22 cellular contexts compared by ENCODE assay signal in the genomic region with DNA sequence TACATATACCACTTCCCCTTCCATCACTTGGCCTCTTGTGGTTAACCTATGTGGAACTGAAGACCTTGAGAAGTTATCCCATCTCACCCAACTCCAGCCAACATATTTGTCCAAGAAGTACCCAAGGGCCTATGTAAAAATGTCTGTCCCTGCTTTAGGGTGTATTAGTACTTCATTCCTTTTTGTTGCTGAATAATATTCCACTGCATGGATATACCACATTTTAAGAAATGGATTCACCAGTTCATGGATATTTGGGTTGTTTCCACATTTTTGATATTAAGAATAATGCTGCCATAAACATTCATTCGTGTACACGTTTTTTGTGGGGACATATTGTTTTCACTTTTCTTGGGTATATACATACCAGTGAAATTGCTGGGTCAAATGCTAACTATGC. TPM values are rescaled to one million over a fixed set of nuclear protein-coding genes. Genes with fewer than 3 reads are reported as not detected.
DNase-seq lines count a peak whose midpoint lies in the region; ATAC-seq, FAIRE-seq and TF ChIP-seq lines count a peak whose summit lies in the region.
"Had no signal": no experiment of that assay in that cellular context is flagged by ENCODE, and none has a peak within 500 bp of the region (broad histone marks: within the 10 kb centered on the region; RNA-seq: fewer than 3 reads in every experiment).

No MANE protein-coding gene starts in this region.

- BruUV-seq in A673 (replicated peaks; lab: Mats Ljungman, UMichigan) (TSS peak; percentile 6), K562 (replicated peaks; lab: Mats Ljungman, UMichigan) (no TSS peak)

- no peak overlapping the region for H3K4me3 ChIP-seq in A673 (ENCODE audit: low read depth, low read length, poor library complexity, severe bottlenecking)
- no peak overlapping the region for H3K4me3 ChIP-seq in K562
- no peak overlapping the region for H3K4me3 ChIP-seq in suprapubic skin
- H3K4me3 ChIP-seq: A549, MG63 had no signal

- H3K36me3 ChIP-seq in A673 (ENCODE audit: insufficient read depth, low read length, poor library complexity, severe bottlenecking) (peaks cover 36% of the 10 kb centered on the region), K562 (ENCODE audit: control insufficient read depth, insufficient read depth, low read length) (peaks cover 58% of the 10 kb centered on the region; the same call in 2 of the 3 replicates), suprapubic skin (peaks cover 66% of the 10 kb centered on the region)

- no peak for TF ChIP-seq RAD21 in K562 (CRISPR knock-in tag; conservative IDR thresholded peaks at IDR 0.05 in 1 of 2, IDR thresholded peaks at IDR 0.05 in 1 of 2)

- WGBS in K562 (ENCODE audit: insufficient coverage, low coverage, missing lambda C conversion rate) = 82% methylated on average over 2 of the region's 2 CpGs
- 93% methylated on average over 2 of the region's 2 CpGs for WGBS in suprapubic skin

- ATAC-seq in K562 (no peak), HG03139 (IDR thresholded peaks at IDR 0.05; ENCODE audit: unreplicated experiment) (no peak)
- ATAC-seq: A549 had no signal

- TF ChIP-seq CTCF in A673 (conservative IDR thresholded peaks at IDR 0.05; ENCODE audit: low read depth, low read length) (no peak), K562 (IDR thresholded peaks at IDR 0.05 in 2 of 3, conservative IDR thresholded peaks at IDR 0.05 in 1 of 3; ENCODE audit: insufficient read depth in 2 of 3, low read depth in 1 of 3, low read length in 3 of 3) (no peak), suprapubic skin (IDR thresholded peaks at IDR 0.05) (no peak)

- H3K9me3 ChIP-seq in A673 (ENCODE audit: low read depth, low read length, poor library complexity, severe bottlenecking) = no peaks in the 10 kb centered on the region
- H3K9me3 ChIP-seq in K562 (replicated peaks; ENCODE audit: control insufficient read depth, insufficient read depth, low read depth, low read length) = no peaks in the 10 kb centered on the region
- no peaks in the 10 kb centered on the region for H3K9me3 ChIP-seq in suprapubic skin
- H3K9me3 ChIP-seq: MG63 had no signal

- in situ Hi-C loops in K562 (cut with MboI) = no loop called here

- H3K4me2 ChIP-seq in K562 (ENCODE audit: insufficient read depth, low read length) = no peak overlapping the region
- H3K4me2 ChIP-seq: A549 had no signal

- H3K27me3 ChIP-seq in A673 (replicated peaks; ENCODE audit: insufficient read depth, low read depth, low read length, poor library complexity) (no peaks in the 10 kb centered on the region), K562 (ENCODE audit: control insufficient read depth in 2 of 2, insufficient read depth in 2 of 2, low read length in 2 of 2) (no peaks in the 10 kb centered on the region), suprapubic skin (no peaks in the 10 kb centered on the region)
- H3K27me3 ChIP-seq: MG63 had no signal

- DNase-seq in A673 (ENCODE audit: low spot score) (no peak), GM12892 (ENCODE audit: insufficient read length) (no peak), MV-4-11 (lab: John Stamatoyannopoulos, UW) (peak; percentile 84), K562 (ENCODE audit: extremely low read depth in 1 of 4, low spot score in 3 of 4) (no peak), suprapubic skin (ENCODE audit: low spot score in 2 of 2) (no peak), T-helper 1 cell (no peak), NCI-H2107 treated with DMSO at 0.1 percent for 48 hours (lab: John Stamatoyannopoulos, UW; ENCODE audit: unreplicated experiment) (no peak)
- DNase-seq: C1 segment of cervical spinal cord; CD4-positive, alpha-beta memory T cell; COR-L47; DMS53; KG1; MG63; NCI-H2029; NCI-H446 treated with DMSO at 0.1 percent for 48 hours; NCI-H526 treated with DMSO at 0.1 percent for 48 hours; SHP77; T-helper 2 cell had no signal

- H3K4me1 ChIP-seq in A673 (ENCODE audit: insufficient read depth, low read length, poor library complexity, severe bottlenecking) (peaks cover 37% of the 10 kb centered on the region), K562 (replicated peaks in 1 of 2; ENCODE audit: control insufficient read depth in 2 of 2, insufficient read depth in 2 of 2, low read length in 2 of 2) (peaks cover 0 to 4% of the 10 kb centered on the region in 2 experiments; a peak in 2 of 5 replicates), suprapubic skin (no peaks in the 10 kb centered on the region)
- H3K4me1 ChIP-seq: A549 had no signal

- intact Hi-C loops in A673 (cut with micrococcal nuclease; ENCODE audit: unreplicated experiment) (no loop called here), K562 (cut with micrococcal nuclease) (loop anchor here (5.0 kb wide), 1 partner anchor 39 kb away; no protein-coding TSS in a partner anchor)

- TF ChIP-seq POLR2A in GM12892 (IDR thresholded peaks at IDR 0.05; ENCODE audit: low read depth, low read length) (no peak), K562 (conservative IDR thresholded peaks at IDR 0.05) (no peak), suprapubic skin (IDR thresholded peaks at IDR 0.05) (no peak)

- H3K27ac ChIP-seq in A673 (ENCODE audit: low read depth, low read length, poor library complexity, severe bottlenecking) (no peak overlapping the region), K562 (ENCODE audit: extremely low read depth, low read depth, low read length) (no peak overlapping the region), suprapubic skin (no peak overlapping the region)
- H3K27ac ChIP-seq: A549, RWPE1 had no signal

- H3K9me1 ChIP-seq in K562 (ENCODE audit: control insufficient read depth, insufficient read depth, low read length) = no peaks in the 10 kb centered on the region

- TF ChIP-seq EP300 in K562 (IDR thresholded peaks at IDR 0.05; ENCODE audit: low read length) (no peak), suprapubic skin (IDR thresholded peaks at IDR 0.05) (no peak)

- peak; percentile 58 for FAIRE-seq in GM12892 (lab: Jason Lieb, UNC)
- no peak for FAIRE-seq in K562 (lab: Jason Lieb, UNC)
- FAIRE-seq: A549, H54 had no signal

- POLR2A ChIA-PET in A673 (lab: Charles Lee; ENCODE audit: low non-redundant PET) = no interaction called here
- POLR2A ChIA-PET in K562 (lab: Yijun Ruan, JAX) = no interaction called here

- H2AFZ ChIP-seq in K562 (ENCODE audit: low read depth, low read length) = no peak overlapping the region

- H3K9ac ChIP-seq in K562 (ENCODE audit: insufficient read depth in 1 of 2, low read depth in 2 of 2, low read length in 2 of 2) = no peak overlapping the region

- no peaks in the 10 kb centered on the region for H3K79me2 ChIP-seq in K562 (ENCODE audit: control insufficient read depth, insufficient read depth, low read length)

- CTCF ChIA-PET in A673 (lab: Charles Lee) = no interaction called here
- CTCF ChIA-PET in K562 (lab: Yijun Ruan, JAX; ENCODE audit: low intra/inter-chr PET ratio) = no interaction called here

- no peaks in the 10 kb centered on the region for H4K20me1 ChIP-seq in K562 (replicated peaks; ENCODE audit: control insufficient read depth, insufficient read depth, low read length)

TF ChIP-seq in K562, 482 proteins besides CTCF, POLR2A, EP300 and RAD21:
- TF ChIP-seq TFAM (CRISPR knock-in tag; conservative IDR thresholded peaks at IDR 0.05) (no peak), RBM25 (IDR thresholded peaks at IDR 0.05; ENCODE audit: low read depth, low read length, severe bottlenecking) (peak; percentile 16), ZNF146 (CRISPR knock-in tag; IDR thresholded peaks at IDR 0.05; ENCODE audit: unreplicated experiment) (peak; percentile 64)

RNA-seq across cellular contexts. Expression of a gene that starts 28.6 kb away (rescaled TPM):
- total RNA-seq in A673 (2021) (1.6 and 1.7 TPM in 2 replicates), K562 (2014; rRNA removed) (0.41 and 0.57 TPM in 2 replicates), K562 (2014; rRNA removed; fragmentation: Illumina TruSeq; extraction: Trizol) (0.19 and 0.69 TPM in 2 replicates), K562 (2015; rRNA removed; fragmentation: Illumina TruSeq; extraction: Trizol) (0.43 and 0.57 TPM in 2 replicates), K562 (2021) (0.55 and 0.63 TPM in 2 replicates), suprapubic skin (10 to 100 TPM in 1 of 4 donors, 1 to 10 TPM in 3; 3.1 to 10.2 (median 5.8) TPM)
- 8.6 TPM for polyA plus RNA-seq in GM12892 (2012; ENCODE audit: missing spikeins)
- total RNA-seq in K562 (2011; cell fraction: chromatin; rRNA removed; ENCODE audit: low replicate concordance) = 0.53 and 0.86 TPM in 2 replicates
- 0.66 and 0.83 TPM in 2 replicates for total RNA-seq in K562 (2011; cell fraction: nucleolus; rRNA removed)
- total RNA-seq in K562 (2011; cell fraction: nucleoplasm; rRNA removed) = 1.3 TPM in 2 replicates
- polyA plus RNA-seq in K562 (2011; rRNA removed) (0.49 and 1.1 TPM in 2 replicates), K562 (2014; fragmentation: Illumina TruSeq; extraction: Trizol) (0.78 and 0.80 TPM in 2 replicates), K562 (2014; fragmentation: Nextera tagmentation; extraction: Ambion mirVana) (under 1 TPM; 0.50 to 0.62 TPM), K562 (2014; rRNA removed) (0.46 and 0.50 TPM in 2 replicates)
- polyA plus RNA-seq in K562 (2011; cell fraction: cytosol; rRNA removed) = 0.12 and 0.34 TPM in 2 replicates
- polyA plus RNA-seq in K562 (2011; cell fraction: nucleus; rRNA removed) = 0.38 and 0.53 TPM in 2 replicates
- polyA plus RNA-seq in K562 (2012) = 0.92 and 1.7 TPM in 2 replicates
- 0.18 and 0.35 TPM in 2 replicates for polyA minus RNA-seq in K562 (2011; rRNA and poly(A)+ RNA removed)
- polyA minus RNA-seq in K562 (2011; cell fraction: cytosol; rRNA and poly(A)+ RNA removed) = not detected in 2 replicates
- 0.78 and 0.81 TPM in 2 replicates for polyA minus RNA-seq in K562 (2011; cell fraction: nucleus; rRNA and poly(A)+ RNA removed)

RNA-seq across cellular contexts. Expression of a gene that starts 56.2 kb away (rescaled TPM):
- total RNA-seq in A673 (2021) (154 and 162 TPM in 2 replicates), K562 (2014; rRNA removed) (66.0 and 87.3 TPM in 2 replicates), K562 (2014; rRNA removed; fragmentation: Illumina TruSeq; extraction: Trizol) (52.8 and 54.2 TPM in 2 replicates), K562 (2015; rRNA removed; fragmentation: Illumina TruSeq; extraction: Trizol) (41.8 and 44.4 TPM in 2 replicates), K562 (2021) (75.2 and 76.5 TPM in 2 replicates), suprapubic skin (100 to 1,000 TPM in 2 of 4 donors, 10 to 100 TPM in 2; 94.2 to 110 (median 102) TPM)
- polyA plus RNA-seq in GM12892 (2012; ENCODE audit: missing spikeins) = 42.3 TPM
- 59.9 and 96.0 TPM in 2 replicates for total RNA-seq in K562 (2011; cell fraction: chromatin; rRNA removed; ENCODE audit: low replicate concordance)
- total RNA-seq in K562 (2011; cell fraction: nucleolus; rRNA removed) = 30.4 and 37.5 TPM in 2 replicates
- total RNA-seq in K562 (2011; cell fraction: nucleoplasm; rRNA removed) = 49.8 and 71.2 TPM in 2 replicates
- polyA plus RNA-seq in K562 (2011; rRNA removed) (89.4 and 120 TPM in 2 replicates), K562 (2014; fragmentation: Illumina TruSeq; extraction: Trizol) (64.5 and 72.8 TPM in 2 replicates), K562 (2014; fragmentation: Nextera tagmentation; extraction: Ambion mirVana) (10 to 100 TPM in 1 of 2 experiments, 1 to 10 TPM in 1; 7.5 to 10.2 TPM), K562 (2014; rRNA removed) (45.9 and 51.4 TPM in 2 replicates)
- polyA plus RNA-seq in K562 (2011; cell fraction: cytosol; rRNA removed) = 61.6 and 65.4 TPM in 2 replicates
- 64.4 and 70.2 TPM in 2 replicates for polyA plus RNA-seq in K562 (2011; cell fraction: nucleus; rRNA removed)
- polyA plus RNA-seq in K562 (2012) = 48.8 and 55.3 TPM in 2 replicates
- 143 and 211 TPM in 2 replicates for polyA minus RNA-seq in K562 (2011; rRNA and poly(A)+ RNA removed)
- 75.9 and 132 TPM in 2 replicates for polyA minus RNA-seq in K562 (2011; cell fraction: cytosol; rRNA and poly(A)+ RNA removed)
- polyA minus RNA-seq in K562 (2011; cell fraction: nucleus; rRNA and poly(A)+ RNA removed) = 55.5 and 74.0 TPM in 2 replicates
